Comparison of ENCODE assay signal across 1 cellular context in genomic region chr9:118929317-118929716, GRCh38.
TF ChIP-seq lines count a peak whose summit lies in the region.

No MANE protein-coding gene starts in this region.

TF ChIP-seq in HepG2, 621 proteins besides CTCF, POLR2A, EP300 and RAD21 (continued from another document):
- no peak for TF ChIP-seq HMGXB3 (CRISPR knock-in tag; IDR thresholded peaks at IDR 0.05; ENCODE audit: borderline replicate concordance)
TF ChIP-seq in HepG2: peak in this region for 0.
